26 cellular contexts compared by ENCODE assay signal in genomic region chrX:30806187-30806728, GRCh38.
"Had no signal": no experiment of that assay in that cellular context is flagged by ENCODE, and none has a peak within 500 bp of the region (broad histone marks: within the 10 kb centered on the region; RNA-seq: fewer than 3 reads in every experiment).

No MANE protein-coding gene starts in this region.

- H3K27ac ChIP-seq: cardiac muscle cell, Peyer's patch, RWPE1, SJCRH30 had no signal

- H3K36me3 Mint-ChIP-seq: activated CD8-positive, alpha-beta memory T cell treated with anti-CD3 and anti-CD28 coated beads, Interleukin-2, amount 10 ng/mL, durations not matched to agents 7 days and 5 days; activated naive CD4-positive, alpha-beta T cell treated with anti-CD3 and anti-CD28 coated beads, Interleukin-2, amount 50 U/mL, for 72 hours; brain; WTC11 had no signal

- H3K27ac Mint-ChIP-seq: activated CD4-positive, alpha-beta T cell treated with anti-CD3 and anti-CD28 coated beads, Interleukin-2, amount 10 ng/mL, durations not matched to agents 24 days and 14 days; activated CD8-positive, alpha-beta memory T cell treated with anti-CD3 and anti-CD28 coated beads, Interleukin-2, amount 10 ng/mL, durations not matched to agents 7 days and 5 days; activated naive CD4-positive, alpha-beta T cell treated with anti-CD3 and anti-CD28 coated beads, Interleukin-2, amount 50 U/mL, for 72 hours; activated T-cell treated with anti-CD3 and anti-CD28 coated beads, Interleukin-2, amount 50 U/mL, for 24 hours; activated T-helper 1 cell treated with anti-CD3 and anti-CD28 coated beads, Interleukin-12 subunit alpha, Interleukin-12 subunit beta, Interleukin-2, Interleukin-4 antibody, amounts not matched to agents 30 ng/mL and 10 ng/mL and 1 ng/mL, durations not matched to agents 14 hours and 24 hours and 36 hours; brain; T-helper 2 cell treated with Interferon-gamma antibody and Interleukin-4, amounts not matched to agents 5 μg/mL and 100 μg/mL, for 36 hours; WTC11 had no signal

- H3K9me3 Mint-ChIP-seq: activated CD4-positive, alpha-beta T cell treated with anti-CD3 and anti-CD28 coated beads, Interleukin-2, amount 10 ng/mL, durations not matched to agents 24 days and 14 days; activated naive CD4-positive, alpha-beta T cell treated with anti-CD3 and anti-CD28 coated beads, Interleukin-2, amount 50 U/mL, for 72 hours; activated T-cell treated with anti-CD3 and anti-CD28 coated beads, Interleukin-2, amount 50 U/mL, for 24 hours; activated T-helper 1 cell treated with anti-CD3 and anti-CD28 coated beads, Interleukin-12 subunit alpha, Interleukin-12 subunit beta, Interleukin-2, Interleukin-4 antibody, amounts not matched to agents 30 ng/mL and 10 ng/mL and 1 ng/mL, durations not matched to agents 14 hours and 24 hours and 36 hours; brain; T-helper 2 cell treated with Interferon-gamma antibody and Interleukin-4, amounts not matched to agents 5 μg/mL and 100 μg/mL, for 36 hours; WTC11 had no signal

- H3K27me3 Mint-ChIP-seq: activated CD4-positive, alpha-beta T cell treated with anti-CD3 and anti-CD28 coated beads, Interleukin-2, amount 10 ng/mL, durations not matched to agents 24 days and 14 days had no signal

- H3K36me3 ChIP-seq: cardiac muscle cell, Peyer's patch, SJCRH30 had no signal

- ATAC-seq: activated CD8-positive, alpha-beta memory T cell treated with anti-CD3 and anti-CD28 coated beads, Interleukin-2, amount 10 ng/mL, durations not matched to agents 7 days and 5 days; activated naive CD4-positive, alpha-beta T cell treated with anti-CD3 and anti-CD28 coated beads, Interleukin-2, amount 50 U/mL, for 72 hours; WTC11 had no signal

- H3K4me3 ChIP-seq: cardiac muscle cell, Peyer's patch, SJCRH30 had no signal

- H3K4me3 Mint-ChIP-seq: activated CD4-positive, alpha-beta T cell treated with anti-CD3 and anti-CD28 coated beads, Interleukin-2, amount 10 ng/mL, durations not matched to agents 24 days and 14 days; activated CD8-positive, alpha-beta memory T cell treated with anti-CD3 and anti-CD28 coated beads, Interleukin-2, amount 10 ng/mL, durations not matched to agents 7 days and 5 days; activated T-cell treated with anti-CD3 and anti-CD28 coated beads, Interleukin-2, amount 50 U/mL, for 24 hours; activated T-helper 1 cell treated with anti-CD3 and anti-CD28 coated beads, Interleukin-12 subunit alpha, Interleukin-12 subunit beta, Interleukin-2, Interleukin-4 antibody, amounts not matched to agents 30 ng/mL and 10 ng/mL and 1 ng/mL, durations not matched to agents 14 hours and 24 hours and 36 hours; brain; T-helper 2 cell treated with Interferon-gamma antibody and Interleukin-4, amounts not matched to agents 5 μg/mL and 100 μg/mL, for 36 hours; WTC11 had no signal

- DNase-seq: activated CD4-positive, alpha-beta T cell treated with anti-CD3 and anti-CD28 coated beads for 1 hour; activated CD4-positive, alpha-beta T cell treated with anti-CD3 and anti-CD28 coated beads, Interleukin-2, amount 10 ng/mL, durations not matched to agents 24 days and 14 days; activated CD4-positive, alpha-beta T cell treated with anti-CD3 and anti-CD28 coated beads, Interleukin-2, amount 50 U/mL, for 48 hours; activated CD8-positive, alpha-beta memory T cell treated with anti-CD3 and anti-CD28 coated beads, Interleukin-2, amount 10 ng/mL, durations not matched to agents 7 days and 5 days; activated effector memory CD4-positive, alpha-beta T cell treated with Interleukin-2 at 50 U/mL for 16 hours; activated naive CD4-positive, alpha-beta T cell treated with Interleukin-2 at 50 U/mL for 16 hours; activated T-cell treated with anti-CD3 and anti-CD28 coated beads, Interleukin-2, amount 50 U/mL, for 24 hours; amygdala; MM.1S; NCI-H1105; NCI-H1436; NCI-H1694 treated with DMSO at 0.1 percent for 48 hours; NCI-H2029 treated with DMSO at 0.1 percent for 48 hours; NCI-H446; NCI-H524; Peyer's patch; Right ventricle myocardium superior; SJCRH30; SK-N-SH had no signal

- H3K27me3 ChIP-seq: cardiac muscle cell, Peyer's patch, SJCRH30 had no signal

- H3K4me1 Mint-ChIP-seq: activated CD4-positive, alpha-beta T cell treated with anti-CD3 and anti-CD28 coated beads, Interleukin-2, amount 10 ng/mL, durations not matched to agents 24 days and 14 days; activated CD8-positive, alpha-beta memory T cell treated with anti-CD3 and anti-CD28 coated beads, Interleukin-2, amount 10 ng/mL, durations not matched to agents 7 days and 5 days; brain; WTC11 had no signal
